In genomic region chr1:246483204-246483933, GRCh38 we compare ENCODE assay signal across 9 cellular contexts. TPM values are rescaled to one million over a fixed set of nuclear protein-coding genes. Genes with fewer than 3 reads are reported as not detected.
A peak's percentile ranks its signal among the peaks of the same experiment; 100 is the strongest.
DNase-seq lines count a peak whose midpoint lies in the region; ATAC-seq, FAIRE-seq and TF ChIP-seq lines count a peak whose summit lies in the region.
"Had no signal": no experiment of that assay in that cellular context is flagged by ENCODE, and none has a peak within 500 bp of the region (broad histone marks: within the 10 kb centered on the region; RNA-seq: fewer than 3 reads in every experiment).

No MANE protein-coding gene starts in this region.

- WGBS in A549 (ENCODE audit: missing lambda C conversion rate) = 2% methylated on average over 1 of the region's 1 CpG
- 0% methylated on average over 1 of the region's 1 CpG for WGBS in right lobe of liver (ENCODE audit: insufficient coverage, low coverage, low lambda C conversion rate, missing lambda C conversion rate)

- TF ChIP-seq EP300 in A549 (IDR thresholded peaks at IDR 0.05) = no peak

- POLR2A ChIA-PET in A549 (lab: Yijun Ruan, JAX) = no interaction called here

- no peak for ATAC-seq in A549
- peak; percentile 55 for ATAC-seq in GM18858 (IDR thresholded peaks at IDR 0.05; ENCODE audit: unreplicated experiment)
- peak; percentile 58 for ATAC-seq in HG03196 (IDR thresholded peaks at IDR 0.05; ENCODE audit: unreplicated experiment)
- ATAC-seq in right lobe of liver = no peak
- ATAC-seq: WTC11 had no signal

- CTCF ChIA-PET in A549 (lab: Yijun Ruan, JAX) = interaction anchor here (0.9 kb wide), 1 partner anchor 9 kb away, joined by 3 read pairs; no protein-coding TSS in a partner anchor

- intact Hi-C loops in right lobe of liver (cut with DNase I) = no loop called here

- no peak overlapping the region for H3K27ac ChIP-seq in A549
- no peak overlapping the region for H3K27ac ChIP-seq in duodenal mucosa (ENCODE audit: low read depth, low read length)
- H3K27ac ChIP-seq in right lobe of liver = no peak overlapping the region

- H3K27me3 ChIP-seq in duodenal mucosa (ENCODE audit: control insufficient read depth in 1 of 2, insufficient read depth in 2 of 2, low read length in 2 of 2) = no peaks in the 10 kb centered on the region
- H3K27me3 ChIP-seq in right lobe of liver = no peaks in the 10 kb centered on the region

- H3K4me3 ChIP-seq in A549 (no peak overlapping the region), duodenal mucosa (ENCODE audit: low read depth in 1 of 2, low read length in 2 of 2) (peak overlapping the region in 1 of 2 donors; percentile 40), right lobe of liver (no peak overlapping the region)

- H3K9ac ChIP-seq in duodenal mucosa (ENCODE audit: low read depth in 1 of 2, low read length in 2 of 2) = peak overlapping the region; percentile 25 to 27

- no peak for TF ChIP-seq CTCF in A549 (IDR thresholded peaks at IDR 0.05)
- no peak for TF ChIP-seq CTCF in right lobe of liver (IDR thresholded peaks at IDR 0.05)

- DNase-seq in A549 (ENCODE audit: low read depth in 1 of 2, low spot score in 1 of 2) (no peak), RKO (ENCODE audit: low spot score) (no peak), right lobe of liver (no peak)
- no peak for DNase-seq in effector CD4-positive, alpha-beta T cell
- DNase-seq in activated effector memory CD4-positive, alpha-beta T cell treated with anti-CD3 and anti-CD28 coated beads, Interleukin-2, amount 50 U/mL, for 16 hours = no peak

- TF ChIP-seq POLR2A in A549 (IDR thresholded peaks at IDR 0.05; ENCODE audit: low read length) (no peak), right lobe of liver (IDR thresholded peaks at IDR 0.05) (no peak)

- H3K9me3 ChIP-seq in A549 = no peaks in the 10 kb centered on the region
- H3K9me3 ChIP-seq in duodenal mucosa (ENCODE audit: control insufficient read depth in 1 of 2, low read length in 2 of 2) = no peaks in the 10 kb centered on the region
- H3K9me3 ChIP-seq in right lobe of liver = no peaks in the 10 kb centered on the region

- no peak for TF ChIP-seq RAD21 in A549 (conservative IDR thresholded peaks at IDR 0.05 in 1 of 2, IDR thresholded peaks at IDR 0.05 in 1 of 2)

- FAIRE-seq in A549 (lab: Jason Lieb, UNC) = no peak

- no peak overlapping the region for H3K4me2 ChIP-seq in A549

- H3K4me1 ChIP-seq in A549 (no peaks in the 10 kb centered on the region), duodenal mucosa (ENCODE audit: control insufficient read depth in 1 of 2, insufficient read depth in 2 of 2, low read length in 2 of 2) (peaks cover 5% of the 10 kb centered on the region in 2 donors), right lobe of liver (peaks cover 0 to 4% (median 0%) of the 10 kb centered on the region in 4 donors)

- H3K36me3 ChIP-seq in duodenal mucosa (ENCODE audit: control insufficient read depth in 1 of 2, insufficient read depth in 2 of 2, low read length in 2 of 2) = no peaks in the 10 kb centered on the region
- no peaks in the 10 kb centered on the region for H3K36me3 ChIP-seq in right lobe of liver

TF ChIP-seq in A549, 52 proteins besides CTCF, POLR2A, EP300 and RAD21:
- TF ChIP-seq EHF (CRISPR knock-in tag; IDR thresholded peaks at IDR 0.05) (no peak), MAX (IDR thresholded peaks at IDR 0.05) (no peak), FOSL2 (IDR thresholded peaks at IDR 0.05) (no peak), FOSL2 (CRISPR knock-in tag; IDR thresholded peaks at IDR 0.05) (peak; percentile 24; the same call in 1 of the 2 replicates), KDM1A (IDR thresholded peaks at IDR 0.05; ENCODE audit: low read depth) (no peak), NR3C1 (IDR thresholded peaks at IDR 0.05) (no peak)
- TF ChIP-seq, protein P1, sequence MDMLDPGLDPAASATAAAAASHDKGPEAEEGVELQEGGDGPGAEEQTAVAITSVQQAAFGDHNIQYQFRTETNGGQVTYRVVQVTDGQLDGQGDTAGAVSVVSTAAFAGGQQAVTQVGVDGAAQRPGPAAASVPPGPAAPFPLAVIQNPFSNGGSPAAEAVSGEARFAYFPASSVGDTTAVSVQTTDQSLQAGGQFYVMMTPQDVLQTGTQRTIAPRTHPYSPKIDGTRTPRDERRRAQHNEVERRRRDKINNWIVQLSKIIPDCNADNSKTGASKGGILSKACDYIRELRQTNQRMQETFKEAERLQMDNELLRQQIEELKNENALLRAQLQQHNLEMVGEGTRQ (IDR thresholded peaks at IDR 0.05) = no peak

RNA-seq across cellular contexts. Expression of gene SMYD3, which starts 23.7 kb away (rescaled TPM):
- polyA plus RNA-seq in A549 (2011; rRNA removed) = 31.3 and 35.2 TPM in 2 replicates
- polyA plus RNA-seq in A549 (2012; cell fraction: cytosol; rRNA removed) = 17.2 and 19.2 TPM in 2 replicates
- 13.8 and 16.2 TPM in 2 replicates for polyA plus RNA-seq in A549 (2012; cell fraction: nucleus; rRNA removed)
- polyA plus RNA-seq in A549 (2017; fragmentation: RNase III; extraction: RNeasy Plus Mini Kit Qiagen cat#74134 plus additional on column Dnase treatment) = 16.7 to 18.7 TPM (median 18.2 TPM) in 3 replicates
- 34.9 and 39.6 TPM in 2 replicates for polyA minus RNA-seq in A549 (2011; rRNA and poly(A)+ RNA removed)
- 10 to 100 TPM in 1 of 6 experiments, 1 to 10 TPM in 5; 6.3 to 10.0 (median 6.6) TPM for total RNA-seq in right lobe of liver

Comparison
In these comparisons a context has a peak if more than half of its experiments do, and no peak if none do; other contexts are left out.
1. ATAC-seq: peak in GM18858 (single experiment) and HG03196 (single experiment); none in A549 (0 of 2) and right lobe of liver (0 of 4).